ENCODE assay signal across 8 cellular contexts in the genomic region with DNA sequence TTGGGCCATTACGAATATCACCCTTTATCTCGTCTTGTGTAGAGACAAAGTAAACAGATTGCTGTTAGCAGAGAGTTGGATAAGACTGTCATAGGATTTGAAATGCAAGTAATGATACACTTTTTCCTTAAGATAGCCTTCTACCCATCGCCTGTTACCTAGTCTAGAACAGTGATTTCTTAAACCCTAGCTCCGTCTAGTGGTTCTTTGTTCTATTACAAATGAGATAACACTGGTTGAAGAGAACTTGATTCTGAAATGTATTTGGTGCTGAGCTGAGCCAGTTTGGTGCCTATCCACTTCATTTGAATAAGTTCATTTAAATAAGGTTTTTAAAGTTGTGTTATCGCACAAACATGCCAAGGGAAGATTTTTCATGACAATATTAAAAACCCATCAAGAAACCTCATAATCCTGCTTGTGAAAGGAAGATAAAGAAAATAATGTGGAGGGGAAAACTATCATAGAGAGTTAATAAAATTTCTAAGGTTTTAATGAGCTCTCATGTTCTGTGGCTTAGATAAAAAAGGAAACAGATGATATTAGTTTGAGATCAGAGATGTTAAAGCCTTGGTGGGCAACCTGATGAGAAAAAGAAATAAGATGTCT. TPM values are rescaled to one million over a fixed set of nuclear protein-coding genes. Genes with fewer than 3 reads are reported as not detected.
DNase-seq lines count a peak whose midpoint lies in the region; ATAC-seq and TF ChIP-seq lines count a peak whose summit lies in the region.

No MANE protein-coding gene starts in this region.

- H3K27me3 Mint-ChIP-seq in activated CD4-positive, alpha-beta T cell treated with anti-CD3 and anti-CD28 coated beads for 36 hours = peaks cover 42% of the 10 kb centered on the region

- no peaks in the 10 kb centered on the region for H3K4me1 ChIP-seq in MM.1S (ENCODE audit: low read length)
- H3K4me1 ChIP-seq in parathyroid adenoma = no peaks in the 10 kb centered on the region

- H4K20me1 ChIP-seq in MM.1S (ENCODE audit: insufficient read depth, low read length) = no peaks in the 10 kb centered on the region

- no peak overlapping the region for H3K27ac ChIP-seq in MM.1S (ENCODE audit: low read length)
- H3K27ac ChIP-seq in parathyroid adenoma = no peak overlapping the region

- no peak overlapping the region for H3K4me3 ChIP-seq in MM.1S (ENCODE audit: low read length)
- no peak overlapping the region for H3K4me3 ChIP-seq in fibroblast of villous mesenchyme (ENCODE audit: low read depth, low read length)
- H3K4me3 ChIP-seq in parathyroid adenoma (ENCODE audit: low read depth, low read length) = no peak overlapping the region

- no peaks in the 10 kb centered on the region for H3K36me3 Mint-ChIP-seq in activated CD4-positive, alpha-beta T cell treated with anti-CD3 and anti-CD28 coated beads for 36 hours (ENCODE audit: low read depth)

- H3K9me3 Mint-ChIP-seq in activated CD4-positive, alpha-beta T cell treated with anti-CD3 and anti-CD28 coated beads for 36 hours (ENCODE audit: low read depth) = no peaks in the 10 kb centered on the region

- POLR2A ChIA-PET in activated CD4-positive, alpha-beta T cell treated with anti-CD3 and anti-CD28 coated beads for 36 hours (lab: Charles Lee) = interaction anchor here (0.6 kb wide), 2 partner anchors 44 to 1927 kb away, joined by 3 to 5 read pairs; no protein-coding TSS in a partner anchor

- H3K9ac ChIP-seq in MM.1S (ENCODE audit: low read length) (no peak overlapping the region), parathyroid adenoma (no peak overlapping the region)

- no peaks in the 10 kb centered on the region for H3K9me2 ChIP-seq in MM.1S (replicated peaks; ENCODE audit: insufficient read depth, low read length)

- peak; percentile 24 for ATAC-seq in activated CD4-positive, alpha-beta T cell treated with anti-CD3 and anti-CD28 coated beads for 36 hours
- peak; percentile 68 for ATAC-seq in SK-N-SH treated with all-trans-retinoic acid at 6 μM for 48 hours
- no peak for ATAC-seq in GM18873 (IDR thresholded peaks at IDR 0.05; ENCODE audit: low FRiP score, unreplicated experiment)

- no peak overlapping the region for H2AFZ ChIP-seq in MM.1S (ENCODE audit: low read length)
- no peak overlapping the region for H2AFZ ChIP-seq in parathyroid adenoma

- intact Hi-C loops in activated CD4-positive, alpha-beta T cell treated with anti-CD3 and anti-CD28 coated beads for 36 hours (cut with DNase I, micrococcal nuclease) = loop anchor here (1.0 to 10.0 kb wide), 4 partner anchors 379 to 803 kb away; no protein-coding TSS in a partner anchor

- H3K27me3 ChIP-seq in MM.1S (replicated peaks; ENCODE audit: insufficient read depth, low read length) (no peaks in the 10 kb centered on the region), parathyroid adenoma (ENCODE audit: control insufficient read depth, insufficient read depth, low read length) (no peaks in the 10 kb centered on the region)

- CTCF ChIA-PET in activated CD4-positive, alpha-beta T cell treated with anti-CD3 and anti-CD28 coated beads for 36 hours (lab: Charles Lee) = interaction anchor here (0.6 to 4.7 kb wide), 15 partner anchors 11 to 736 kb away, joined by 3 to 47 read pairs (median 4); no protein-coding TSS in a partner anchor

- H3K4me1 Mint-ChIP-seq in activated CD4-positive, alpha-beta T cell treated with anti-CD3 and anti-CD28 coated beads for 36 hours = peaks cover 13% of the 10 kb centered on the region

- H3K79me2 ChIP-seq in MM.1S (ENCODE audit: low read length) = no peaks in the 10 kb centered on the region
- no peaks in the 10 kb centered on the region for H3K79me2 ChIP-seq in parathyroid adenoma

- H3K36me3 ChIP-seq in MM.1S (replicated peaks; ENCODE audit: insufficient read depth, low read length) (no peaks in the 10 kb centered on the region), parathyroid adenoma (ENCODE audit: control insufficient read depth, insufficient read depth, low read length) (no peaks in the 10 kb centered on the region)

- H3F3A ChIP-seq in MM.1S (ENCODE audit: insufficient read depth, low read length) = no peaks in the 10 kb centered on the region

- DNase-seq in activated CD4-positive, alpha-beta T cell treated with anti-CD3 and anti-CD28 coated beads for 36 hours = no peak
- DNase-seq in activated CD4-positive, alpha-beta T cell treated with anti-CD3 and anti-CD28 coated beads, Interleukin-2, amount 50 U/mL, for 1 hour = no peak
- DNase-seq in MM.1S = peak; percentile 76
- peak; percentile 61 for DNase-seq in fibroblast of villous mesenchyme (ENCODE audit: low read depth)
- no peak for DNase-seq in activated CD4-positive, alpha-beta T cell treated with anti-CD3 and anti-CD28 coated beads, Interleukin-2, amount 50 U/mL, for 4 hours

- no peak overlapping the region for H3K4me2 ChIP-seq in MM.1S (ENCODE audit: low read depth, low read length)
- no peak overlapping the region for H3K4me2 ChIP-seq in parathyroid adenoma (ENCODE audit: low read length)

- TF ChIP-seq CTCF in MM.1S (IDR thresholded peaks at IDR 0.05; ENCODE audit: low read length) (peak; percentile 75), fibroblast of villous mesenchyme (IDR thresholded peaks at IDR 0.05; ENCODE audit: insufficient read depth, low read depth, low read length) (peak; percentile 81), parathyroid adenoma (IDR thresholded peaks at IDR 0.05) (peak; percentile 31)

- no peak overlapping the region for H3K27ac Mint-ChIP-seq in activated CD4-positive, alpha-beta T cell treated with anti-CD3 and anti-CD28 coated beads for 36 hours

- H3K4me3 Mint-ChIP-seq in activated CD4-positive, alpha-beta T cell treated with anti-CD3 and anti-CD28 coated beads for 36 hours = no peak overlapping the region

- H3K9me3 ChIP-seq in MM.1S (replicated peaks; ENCODE audit: insufficient read depth, low read length) (no peaks in the 10 kb centered on the region), parathyroid adenoma (ENCODE audit: control insufficient read depth, low read length) (no peaks in the 10 kb centered on the region)

TF ChIP-seq in SK-N-SH treated with all-trans-retinoic acid at 6 μM for 48 hours, 23 proteins besides CTCF, POLR2A, EP300 and RAD21:
- TF ChIP-seq TOX (CRISPR knock-in tag; IDR thresholded peaks at IDR 0.05; ENCODE audit: borderline replicate concordance) (no peak), POU6F1 (CRISPR knock-in tag; IDR thresholded peaks at IDR 0.05; ENCODE audit: borderline replicate concordance, low read depth) (no peak), ARNTL (CRISPR knock-in tag; IDR thresholded peaks at IDR 0.05; ENCODE audit: borderline replicate concordance, low read depth) (no peak), ZNF8 (CRISPR knock-in tag; IDR thresholded peaks at IDR 0.05) (no peak), ZNF70 (CRISPR knock-in tag; IDR thresholded peaks at IDR 0.05) (no peak)

RNA-seq across cellular contexts. Expression of gene KCNH1, which starts 1.5 kb away (rescaled TPM):
- total RNA-seq in activated CD4-positive, alpha-beta T cell treated with anti-CD3 and anti-CD28 coated beads for 36 hours = not detected
- 11.2 and 14.2 TPM in 2 replicates for total RNA-seq in fibroblast of villous mesenchyme

Comparison
In these comparisons a context has a peak if more than half of its experiments do, and no peak if none do; other contexts are left out.
1. DNase-seq: peak in MM.1S (single experiment) and fibroblast of villous mesenchyme (single experiment); none in activated CD4-positive, alpha-beta T cell treated with anti-CD3 and anti-CD28 coated beads for 36 hours (single experiment), activated CD4-positive, alpha-beta T cell treated with anti-CD3 and anti-CD28 coated beads, Interleukin-2, amount 50 U/mL, for 1 hour (single experiment) and activated CD4-positive, alpha-beta T cell treated with anti-CD3 and anti-CD28 coated beads, Interleukin-2, amount 50 U/mL, for 4 hours (0 of 2).
2. CTCF ChIP-seq: peak in every context shown above with its lines; median percentile 81 in fibroblast of villous mesenchyme; 75 in MM.1S; 31 in parathyroid adenoma.
3. RNA of gene KCNH1, which starts 1.5 kb away (total RNA-seq): 11.2 to 14.2 TPM in fibroblast of villous mesenchyme; not detected in activated CD4-positive, alpha-beta T cell treated with anti-CD3 and anti-CD28 coated beads for 36 hours; every median in the first group is over 10 times any median in the second.